Comparison of ENCODE assay signal across 7 cellular contexts in the genomic region with DNA sequence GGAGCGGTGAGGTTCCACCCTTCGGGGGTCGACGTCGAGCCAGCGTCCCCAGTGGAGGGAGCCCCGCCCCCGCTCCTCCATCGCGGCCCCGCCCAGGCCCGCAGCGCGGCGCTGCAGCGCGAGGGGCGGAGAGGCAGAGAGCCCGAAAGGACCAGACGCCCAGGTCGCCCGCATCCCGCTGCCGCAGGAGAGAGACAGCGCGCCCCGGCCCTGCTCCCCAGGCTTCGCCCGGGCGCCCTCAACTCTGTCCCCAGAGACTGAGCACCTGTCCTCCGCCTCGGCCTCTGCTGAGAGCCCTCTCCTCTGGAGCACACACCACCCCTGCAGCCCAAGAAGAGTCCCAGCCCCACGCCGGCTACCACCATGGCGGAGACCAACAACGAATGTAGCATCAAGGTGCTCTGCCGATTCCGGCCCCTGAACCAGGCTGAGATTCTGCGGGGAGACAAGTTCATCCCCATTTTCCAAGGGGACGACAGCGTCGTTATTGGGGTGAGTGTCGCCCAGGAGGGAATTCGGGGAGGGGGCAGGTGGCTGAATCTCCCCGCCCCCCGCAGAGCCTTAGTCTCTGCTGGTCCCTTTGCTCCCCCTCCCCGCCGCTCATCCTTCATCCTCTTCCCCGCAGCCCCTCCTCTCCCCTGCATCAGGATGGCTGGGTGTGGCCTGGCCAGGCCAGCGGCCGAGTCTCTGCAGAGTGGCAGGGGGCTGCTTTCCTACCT. TPM values are rescaled to one million over a fixed set of nuclear protein-coding genes. Genes with fewer than 3 reads are reported as not detected.
DNase-seq lines count a peak whose midpoint lies in the region; ATAC-seq, FAIRE-seq and TF ChIP-seq lines count a peak whose summit lies in the region.

A gene (plus strand): TSS at position 136 of the 719 bp plus-strand sequence. CDS start 228 bp downstream, at position 364.

- H3K4me3 ChIP-seq in upper lobe of right lung = peak within 1 kb of the TSS; percentile 38

- ATAC-seq in GM18502 (IDR thresholded peaks at IDR 0.05; ENCODE audit: poor library complexity, unreplicated experiment) = peak; percentile 30
- peak; percentile 5 for ATAC-seq in upper lobe of right lung
- ATAC-seq in HG02798 (IDR thresholded peaks at IDR 0.05; ENCODE audit: poor library complexity, unreplicated experiment) = no peak

- peaks cover 13% of the 10 kb centered on the region for H3K4me1 ChIP-seq in upper lobe of right lung

- intact Hi-C loops in upper lobe of right lung (cut with DNase I) = no loop called here

- no peaks in the 10 kb centered on the region for H3K9me3 ChIP-seq in upper lobe of right lung

- no peak for TF ChIP-seq CTCF in upper lobe of right lung (IDR thresholded peaks at IDR 0.05)

- no peak within 1 kb of the TSS for H3K27ac ChIP-seq in upper lobe of right lung

- peak; percentile 56 for DNase-seq in NCI-H510A treated with DMSO at 0.1 percent for 48 hours (lab: John Stamatoyannopoulos, UW)
- DNase-seq in activated T-helper 1 cell treated with Interleukin-2 at 50 U/mL for 16 hours (ENCODE audit: low read depth) = peak; percentile 38
- DNase-seq in frontal cortex (ENCODE audit: low spot score in 2 of 2) = peak; percentile 65 to 71
- DNase-seq in pons (ENCODE audit: low spot score) = peak; percentile 41
- peak; percentile 68 for DNase-seq in upper lobe of right lung

- H3K36me3 ChIP-seq in upper lobe of right lung = no peaks in the 10 kb centered on the region

- H3K27me3 ChIP-seq in upper lobe of right lung = peaks cover 27% of the 10 kb centered on the region

- FAIRE-seq in frontal cortex (lab: Jason Lieb, UNC) = no peak

RNA-seq across cellular contexts. Expression of the gene that starts here (rescaled TPM):
- total RNA-seq in frontal cortex = 42.8 TPM
- total RNA-seq in upper lobe of right lung = 0.14 TPM

Comparison
In these comparisons a context has a peak if more than half of its experiments do, and no peak if none do; other contexts are left out.
1. RNA of the gene that starts here (total RNA-seq): 42.8 TPM in frontal cortex (single experiment); 0.14 TPM in upper lobe of right lung (single experiment); every median in the first group is over 10 times any median in the second.
2. Peak in DNase-seq, ATAC-seq and H3K4me3 ChIP-seq in upper lobe of right lung; RNA of the gene not detected or under 1 TPM.
3. Peak in every context shown above with its lines, with median percentiles within 50 percentile points of each other: DNase-seq.